ENCODE assay signal across 28 cellular contexts in genomic region chr1:232146514-232146913, GRCh38.
"Had no signal": no experiment of that assay in that cellular context is flagged by ENCODE, and none has a peak within 500 bp of the region (broad histone marks: within the 10 kb centered on the region; RNA-seq: fewer than 3 reads in every experiment).

No MANE protein-coding gene starts in this region.

- H3K9me3 ChIP-seq: colonic mucosa, esophagus muscularis mucosa, esophagus squamous epithelium, gastrocnemius medialis, gastroesophageal sphincter, heart right ventricle had no signal

- ATAC-seq: effector memory CD8-positive, alpha-beta T cell; gastrocnemius medialis; gastroesophageal sphincter; heart left ventricle; heart right ventricle had no signal

- H3K36me3 ChIP-seq: colonic mucosa, esophagus muscularis mucosa, esophagus squamous epithelium, gastrocnemius medialis, gastroesophageal sphincter, heart left ventricle, heart right ventricle had no signal

- H3K4me3 Mint-ChIP-seq: dendritic cell treated with granulocyte-macrophage colony-stimulating factor and Interleukin-4, amounts not matched to agents 40 ng/mL and 50 ng/mL, for 4 days; effector memory CD8-positive, alpha-beta T cell; endodermal cell had no signal

- H3K27me3 Mint-ChIP-seq: dendritic cell treated with granulocyte-macrophage colony-stimulating factor and Interleukin-4, amounts not matched to agents 40 ng/mL and 50 ng/mL, for 4 days had no signal

- H3K27me3 ChIP-seq: colonic mucosa, esophagus muscularis mucosa, esophagus squamous epithelium, foreskin keratinocyte, gastrocnemius medialis, gastroesophageal sphincter, heart left ventricle had no signal

- H3K27ac Mint-ChIP-seq: dendritic cell treated with granulocyte-macrophage colony-stimulating factor and Interleukin-4, amounts not matched to agents 40 ng/mL and 50 ng/mL, for 4 days; effector memory CD8-positive, alpha-beta T cell; endodermal cell had no signal

- H3K9me3 Mint-ChIP-seq: dendritic cell treated with granulocyte-macrophage colony-stimulating factor and Interleukin-4, amounts not matched to agents 40 ng/mL and 50 ng/mL, for 4 days; effector memory CD8-positive, alpha-beta T cell; endodermal cell had no signal

- FAIRE-seq: colon, endometrium, endothelial cell of umbilical vein, frontal cortex had no signal

- DNase-seq: colonic mucosa; cortex of kidney; dermis blood vessel endothelial cell; dorsolateral prefrontal cortex; effector CD4-positive, alpha-beta T cell; effector CD8-positive, alpha-beta T cell; effector memory CD4-positive, alpha-beta T cell; effector memory CD8-positive, alpha-beta T cell; endodermal cell; erythroblast; esophagus squamous epithelium; foreskin fibroblast; foreskin keratinocyte; foreskin melanocyte; gastrocnemius medialis; glutamatergic neuron; head of caudate nucleus; heart left ventricle; heart right ventricle had no signal

- H3K4me1 ChIP-seq: colonic mucosa, gastrocnemius medialis had no signal

- H3K27ac ChIP-seq: colonic mucosa, coronary artery, dorsolateral prefrontal cortex, epithelial cell of prostate, esophagus muscularis mucosa, esophagus squamous epithelium, foreskin keratinocyte, gastrocnemius medialis, gastroesophageal sphincter, heart left ventricle, heart right ventricle had no signal

- H3K4me3 ChIP-seq: colonic mucosa, coronary artery, dorsolateral prefrontal cortex, esophagus muscularis mucosa, esophagus squamous epithelium, gastrocnemius medialis, gastroesophageal sphincter, heart left ventricle, heart right ventricle had no signal
